In genomic region chr10:113326160-113327111, GRCh38 we compare ENCODE assay signal across 8 cellular contexts.
DNase-seq lines count a peak whose midpoint lies in the region; ATAC-seq and TF ChIP-seq lines count a peak whose summit lies in the region.

No MANE protein-coding gene starts in this region.

- WGBS in esophagus squamous epithelium, 2 donors: 29 to 35% methylated on average over 3 to 5 of the region's 5 CpGs

- intact Hi-C loops in esophagus squamous epithelium (cut with DNase I): no loop called here

- no peak overlapping the region for H3K4me3 ChIP-seq in ACC112 (ENCODE audit: low read depth, low read length)
- H3K4me3 ChIP-seq in esophagus squamous epithelium: no peak overlapping the region
- no peak overlapping the region for H3K4me3 ChIP-seq in rectal smooth muscle tissue (ENCODE audit: low read length)

- no peaks in the 10 kb centered on the region for H3K79me2 ChIP-seq in ACC112 (ENCODE audit: control insufficient read depth, insufficient read depth, low read length, unreplicated experiment)

- H2AFZ ChIP-seq in ACC112 (ENCODE audit: low read length, unreplicated experiment): no peak overlapping the region

- no peaks in the 10 kb centered on the region for H3K9me3 ChIP-seq in esophagus squamous epithelium

- TF ChIP-seq POLR2A in esophagus squamous epithelium (IDR thresholded peaks at IDR 0.05): no peak

- peak overlapping the region; percentile 77 for H3K27ac ChIP-seq in ACC112 (ENCODE audit: low read depth, low read length)
- peak overlapping the region in 3 of 4 donors; percentile 10 to 16 (median 15) for H3K27ac ChIP-seq in esophagus squamous epithelium
- H3K27ac ChIP-seq in rectal smooth muscle tissue (ENCODE audit: low read depth, low read length): peak overlapping the region; percentile 37

- peak; percentile 71 for DNase-seq in SIG-M5 treated with dmso at 0.1 percent for 504 hours (lab: John Stamatoyannopoulos, UW; ENCODE audit: unreplicated experiment)
- no peak for DNase-seq in esophagus squamous epithelium (lab: John Stamatoyannopoulos, UW)
- no peak for DNase-seq in NCI-H446 treated with DMSO at 0.1 percent for 48 hours (lab: John Stamatoyannopoulos, UW)
- DNase-seq in NCI-H1694 treated with DMSO at 0.1 percent for 48 hours (lab: John Stamatoyannopoulos, UW): no peak

- peaks cover 32% of the 10 kb centered on the region for H3K4me1 ChIP-seq in ACC112 (ENCODE audit: control insufficient read depth, insufficient read depth, low read length, unreplicated experiment)
- H3K4me1 ChIP-seq in esophagus squamous epithelium: peaks cover 0 to 9% (median 0%) of the 10 kb centered on the region in 3 donors
- no peaks in the 10 kb centered on the region for H3K4me1 ChIP-seq in rectal smooth muscle tissue (ENCODE audit: control insufficient read depth, insufficient read depth, low read length)

- H3K27me3 ChIP-seq in ACC112 (ENCODE audit: insufficient read depth, low read length) (peaks cover 30% of the 10 kb centered on the region), esophagus squamous epithelium (no peaks in the 10 kb centered on the region), rectal smooth muscle tissue (ENCODE audit: control insufficient read depth, insufficient read depth, low read length) (no peaks in the 10 kb centered on the region)

- H3K36me3 ChIP-seq in ACC112 (ENCODE audit: insufficient read depth, low read length) (no peaks in the 10 kb centered on the region), esophagus squamous epithelium (no peaks in the 10 kb centered on the region), rectal smooth muscle tissue (ENCODE audit: control insufficient read depth, insufficient read depth, low read length) (no peaks in the 10 kb centered on the region)

- no peak overlapping the region for H3K9ac ChIP-seq in rectal smooth muscle tissue (ENCODE audit: low read length)

- TF ChIP-seq CTCF in esophagus squamous epithelium (IDR thresholded peaks at IDR 0.05): peak in 1 of 6 experiments; percentile 4

- peak; percentile 94 for ATAC-seq in GM18520 (IDR thresholded peaks at IDR 0.05; ENCODE audit: unreplicated experiment)
- peak; percentile 92 for ATAC-seq in HG03060 (IDR thresholded peaks at IDR 0.05; ENCODE audit: low read depth, unreplicated experiment)

Comparison
In these comparisons a context has a peak if more than half of its experiments do, and no peak if none do; other contexts are left out.
1. H3K27ac ChIP-seq: peak in every context shown above with its lines; median percentile 77 in ACC112; 37 in rectal smooth muscle tissue; 15 in esophagus squamous epithelium.